ENCODE assay signal across 8 cellular contexts in genomic region chr5:133612021-133612860, GRCh38. TPM values are rescaled to one million over a fixed set of nuclear protein-coding genes. Genes with fewer than 3 reads are reported as not detected.
DNase-seq lines count a peak whose midpoint lies in the region.

Gene FSTL4 (minus strand): TSS chr5:133612541.

- DNase-seq in DMS153 treated with DMSO at 0.1 percent for 48 hours (lab: John Stamatoyannopoulos, UW; ENCODE audit: unreplicated experiment) (peak; percentile 28), NCI-H146 (lab: John Stamatoyannopoulos, UW) (peak; percentile 62), iPS-NIHi11 (ENCODE audit: low spot score) (peak; percentile 88), T1000 (lab: John Stamatoyannopoulos, UW) (no peak), NOMO-1 treated with DMSO at 0.1 percent for 48 hours (lab: John Stamatoyannopoulos, UW; ENCODE audit: unreplicated experiment) (no peak), H4 (ENCODE audit: low spot score) (no peak)
- peak; percentile 34 for DNase-seq in activated naive CD4-positive, alpha-beta T cell treated with anti-CD3 and anti-CD28 coated beads, Interleukin-2, amount 50 U/mL, for 16 hours
- DNase-seq in stimulated activated CD4-positive, alpha-beta T cell treated with anti-CD3 and anti-CD28 coated beads, Interleukin-15, amount 100 ng/mL, for 24 hours: peak; percentile 62

RNA-seq across cellular contexts. Expression of gene FSTL4, which starts in this region (rescaled TPM):
- total RNA-seq in H4 (2014; rRNA removed; shearing (Covaris generic)): 0.14 and 0.47 TPM in 2 replicates

Comparison
In these comparisons a context has a peak if more than half of its experiments do, and no peak if none do; other contexts are left out.
1. DNase-seq: peak in DMS153 treated with DMSO at 0.1 percent for 48 hours (single experiment), NCI-H146 (single experiment), activated naive CD4-positive, alpha-beta T cell treated with anti-CD3 and anti-CD28 coated beads, Interleukin-2, amount 50 U/mL, for 16 hours (single experiment), iPS-NIHi11 (single experiment) and stimulated activated CD4-positive, alpha-beta T cell treated with anti-CD3 and anti-CD28 coated beads, Interleukin-15, amount 100 ng/mL, for 24 hours (single experiment); none in T1000 (single experiment), NOMO-1 treated with DMSO at 0.1 percent for 48 hours (single experiment) and H4 (single experiment).